8 cellular contexts compared by ENCODE assay signal in the genomic region with DNA sequence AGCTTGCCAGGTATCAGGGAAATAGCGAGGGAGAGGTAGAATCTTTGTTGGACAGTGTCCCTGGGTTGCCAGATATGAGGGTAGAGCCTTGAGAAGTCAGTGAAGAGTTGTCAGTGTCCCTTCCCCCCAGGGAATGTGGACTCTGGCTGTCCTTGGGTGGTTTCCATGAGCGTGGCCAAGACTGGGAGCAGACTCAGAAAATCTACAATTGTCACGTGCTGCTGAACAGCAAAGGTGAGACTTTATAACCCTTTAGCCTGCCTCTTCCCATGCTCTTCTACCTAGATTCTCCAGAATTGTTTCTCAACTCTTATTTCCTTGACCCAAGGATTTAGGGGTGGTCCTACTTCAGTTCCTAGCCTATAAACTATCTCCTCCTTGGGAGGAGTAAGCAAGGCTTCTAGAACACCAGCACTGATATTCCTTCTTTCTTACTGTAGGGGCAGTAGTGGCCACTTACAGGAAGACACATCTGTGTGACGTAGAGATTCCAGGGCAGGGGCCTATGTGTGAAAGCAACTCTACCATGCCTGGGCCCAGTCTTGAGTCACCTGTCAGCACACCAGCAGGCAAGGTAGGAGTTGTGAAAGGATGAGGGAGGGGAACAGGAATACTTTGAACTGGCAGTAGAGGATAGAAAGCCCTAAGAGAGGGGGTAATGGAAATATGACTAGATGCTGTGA. TPM values are rescaled to one million over a fixed set of nuclear protein-coding genes. Genes with fewer than 3 reads are reported as not detected.
DNase-seq lines count a peak whose midpoint lies in the region; ATAC-seq and TF ChIP-seq lines count a peak whose summit lies in the region.

No MANE protein-coding gene starts in this region.

- TF ChIP-seq CTCF in Panc1 (IDR thresholded peaks at IDR 0.05) (peak; percentile 72), sigmoid colon (IDR thresholded peaks at IDR 0.05) (peak in 2 of 4 experiments; percentile 12 to 21)

- no peak for TF ChIP-seq EP300 in sigmoid colon (IDR thresholded peaks at IDR 0.05)

- H3K27ac ChIP-seq in Panc1 (ENCODE audit: low read length) (peak overlapping the region; percentile 98), sigmoid colon (peak overlapping the region; percentile 89 to 97 (median 94))

- CTCF ChIA-PET in Panc1 (lab: Charles Lee), result interaction anchor here (0.6 kb wide), 1 partner anchor 16 kb away, joined by 3 read pairs; no protein-coding TSS in a partner anchor

- WGBS in sigmoid colon, 2 donors, result 32 to 62% methylated on average over 4 of the region's 4 CpGs

- BruUV-seq in Panc1 (replicated peaks; lab: Mats Ljungman, UMichigan), result no TSS peak

- peaks cover 36% of the 10 kb centered on the region for H3K4me1 ChIP-seq in Panc1 (ENCODE audit: control insufficient read depth, insufficient read depth, low read length)
- peaks cover 0 to 55% (median 49%) of the 10 kb centered on the region in 4 donors for H3K4me1 ChIP-seq in sigmoid colon

- ATAC-seq in HG02571 (IDR thresholded peaks at IDR 0.05; ENCODE audit: unreplicated experiment) (peak; percentile 51), Panc1 (peak; percentile 72), GM18511 (IDR thresholded peaks at IDR 0.05; ENCODE audit: unreplicated experiment) (no peak)

- DNase-seq in EH (ENCODE audit: low read depth) (peak; percentile 66), Panc1 (ENCODE audit: low read depth, low spot score) (no peak), glomerular visceral epithelial cell (ENCODE audit: extremely low spot score) (peak; percentile 69), sigmoid colon (peak; percentile 73), NCI-H446 treated with DMSO at 0.1 percent for 48 hours (lab: John Stamatoyannopoulos, UW) (no peak)
- DNase-seq in activated gamma-delta T cell treated with anti-CD3 and anti-CD28 coated beads, Interleukin-2, amount 50 U/mL, for 16 hours (ENCODE audit: low read depth), result peak; percentile 39

- in situ Hi-C loops in Panc1 (cut with HindIII; ENCODE audit: low pct_unique_long_range_greater_than_20kb, low sequenced_read_pairs), result no loop called here

- H3K27me3 ChIP-seq in Panc1 (ENCODE audit: control insufficient read depth, insufficient read depth, low read length) (no peaks in the 10 kb centered on the region), sigmoid colon (no peaks in the 10 kb centered on the region)

- peaks cover 19% of the 10 kb centered on the region for H3K36me3 ChIP-seq in Panc1 (ENCODE audit: control insufficient read depth, insufficient read depth, low read length)
- peaks cover 0 to 60% (median 44%) of the 10 kb centered on the region in 4 donors for H3K36me3 ChIP-seq in sigmoid colon

- TF ChIP-seq POLR2A in sigmoid colon (IDR thresholded peaks at IDR 0.05), result no peak

- intact Hi-C loops in Panc1 (cut with micrococcal nuclease; ENCODE audit: unreplicated experiment), result no loop called here
- intact Hi-C loops in sigmoid colon (cut with DNase I), result loop anchor here (2.0 to 5.0 kb wide), 3 partner anchors 13 to 72 kb away; partner anchors contain the start of genes DEDD, USF1 and USP21

- POLR2A ChIA-PET in Panc1 (lab: Charles Lee), result no interaction called here

- H3K9me3 ChIP-seq in Panc1 (ENCODE audit: control insufficient read depth, insufficient read depth, low read depth, low read length) (no peaks in the 10 kb centered on the region), sigmoid colon (no peaks in the 10 kb centered on the region)

- peak overlapping the region; percentile 100; a peak in 3 of 4 replicates for H3K4me3 ChIP-seq in Panc1 (ENCODE audit: low read depth in 2 of 2, low read length in 2 of 2)
- no peak overlapping the region for H3K4me3 ChIP-seq in sigmoid colon

RNA-seq across cellular contexts. Expression of gene NIT1, which starts 1.6 kb away (rescaled TPM):
- total RNA-seq in Panc1 (2021; ENCODE audit: unreplicated experiment), result 31.3 TPM
- 26.8 TPM for polyA plus RNA-seq in Panc1 (2012; ENCODE audit: insufficient read length)
- total RNA-seq in sigmoid colon, result 10 to 100 TPM; 24.4 to 39.6 (median 33.1) TPM
- polyA plus RNA-seq in sigmoid colon, result 10 to 100 TPM; 46.8 to 66.6 (median 66.5) TPM

RNA-seq across cellular contexts. Expression of gene PFDN2, which starts 1.7 kb away (rescaled TPM):
- total RNA-seq in Panc1 (2021; ENCODE audit: unreplicated experiment) (98.6 TPM), sigmoid colon (10 to 100 TPM; 40.7 to 63.4 (median 45.9) TPM)
- polyA plus RNA-seq in Panc1 (2012; ENCODE audit: insufficient read length), result 161 TPM
- 100 to 1,000 TPM in 2 of 3 donors, 10 to 100 TPM in 1; 82.3 to 115 (median 104) TPM for polyA plus RNA-seq in sigmoid colon

RNA-seq across cellular contexts. Expression of gene DEDD, which starts 12.9 kb away (rescaled TPM):
- 42.5 TPM for total RNA-seq in Panc1 (2021; ENCODE audit: unreplicated experiment)
- polyA plus RNA-seq in Panc1 (2012; ENCODE audit: insufficient read length), result 52.6 TPM
- total RNA-seq in sigmoid colon, result 10 to 100 TPM; 27.7 to 34.2 (median 30.2) TPM
- 10 to 100 TPM; 24.0 to 30.6 (median 30.5) TPM for polyA plus RNA-seq in sigmoid colon

RNA-seq across cellular contexts. Expression of gene KLHDC9, which starts 21.4 kb away (rescaled TPM):
- total RNA-seq in Panc1 (2021; ENCODE audit: unreplicated experiment) (7.6 TPM), sigmoid colon (10 to 100 TPM in 2 of 4 donors, 1 to 10 TPM in 2; 5.8 to 14.1 (median 10.8) TPM)
- 7.8 TPM for polyA plus RNA-seq in Panc1 (2012; ENCODE audit: insufficient read length)
- polyA plus RNA-seq in sigmoid colon, result 10 to 100 TPM in 1 of 3 donors, 1 to 10 TPM in 2; 4.7 to 11.1 (median 9.6) TPM

RNA-seq across cellular contexts. Expression of gene NECTIN4, which starts 30.2 kb away (rescaled TPM):
- total RNA-seq in Panc1 (2021; ENCODE audit: unreplicated experiment), result not detected
- polyA plus RNA-seq in Panc1 (2012; ENCODE audit: insufficient read length), result not detected
- not detected for total RNA-seq in sigmoid colon
- 1 to 10 TPM in 2 of 3 donors, not detected in 1; 1.2 to 2.8 TPM for polyA plus RNA-seq in sigmoid colon

Comparison
In these comparisons a context has a peak if more than half of its experiments do, and no peak if none do; other contexts are left out.
1. DNase-seq: peak in EH (single experiment), activated gamma-delta T cell treated with anti-CD3 and anti-CD28 coated beads, Interleukin-2, amount 50 U/mL, for 16 hours (single experiment), glomerular visceral epithelial cell (single experiment) and sigmoid colon (single experiment); none in Panc1 (single experiment) and NCI-H446 treated with DMSO at 0.1 percent for 48 hours (single experiment).
2. H3K4me3 ChIP-seq: peak in Panc1 (2 of 2); none in sigmoid colon (0 of 4).